ENCODE assay signal across 8 cellular contexts in genomic region chr5:116576043-116576713, GRCh38. TPM values are rescaled to one million over a fixed set of nuclear protein-coding genes. Genes with fewer than 3 reads are reported as not detected.
DNase-seq lines count a peak whose midpoint lies in the region; ATAC-seq and TF ChIP-seq lines count a peak whose summit lies in the region.

No MANE protein-coding gene starts in this region.

- ATAC-seq in GM19395 (IDR thresholded peaks at IDR 0.05; ENCODE audit: unreplicated experiment), result peak; percentile 49
- peak; percentile 41 for ATAC-seq in HG03432 (IDR thresholded peaks at IDR 0.05; ENCODE audit: unreplicated experiment)
- ATAC-seq in SK-N-SH treated with all-trans-retinoic acid at 6 μM for 48 hours, result peak; percentile 63
- ATAC-seq in stimulated activated memory B cell treated with anti-CD40 and anti-IgM and Interleukin-4, amounts not matched to agents 10 μg/mL and 1 μg/mL and 100 μg/mL, for 72 hours, result peak; percentile 77

- WGBS in liver, result 6% methylated on average over 44 of the region's 44 CpGs

- H3K4me1 Mint-ChIP-seq in stimulated activated memory B cell treated with anti-CD40 and anti-IgM and Interleukin-4, amounts not matched to agents 10 μg/mL and 1 μg/mL and 100 μg/mL, for 72 hours, result peaks cover 53% of the 10 kb centered on the region

- H3K27ac Mint-ChIP-seq in stimulated activated memory B cell treated with anti-CD40 and anti-IgM and Interleukin-4, amounts not matched to agents 10 μg/mL and 1 μg/mL and 100 μg/mL, for 72 hours, result no peak overlapping the region

- no peaks in the 10 kb centered on the region for H3K36me3 Mint-ChIP-seq in stimulated activated memory B cell treated with anti-CD40 and anti-IgM and Interleukin-4, amounts not matched to agents 10 μg/mL and 1 μg/mL and 100 μg/mL, for 72 hours

- H3K4me3 ChIP-seq in liver (ENCODE audit: low read depth in 1 of 3, low read length in 3 of 3), result peak overlapping the region; percentile 41 to 76 (median 62)

- H3K4me3 Mint-ChIP-seq in stimulated activated memory B cell treated with anti-CD40 and anti-IgM and Interleukin-4, amounts not matched to agents 10 μg/mL and 1 μg/mL and 100 μg/mL, for 72 hours, result peak overlapping the region; percentile 69

- peak; percentile 78 to 85 for TF ChIP-seq RAD21 in liver (IDR thresholded peaks at IDR 0.05)

- no peaks in the 10 kb centered on the region for H3K9me3 ChIP-seq in liver (ENCODE audit: control insufficient read depth in 4 of 4, low read length in 3 of 4)

- DNase-seq in DMS53 (lab: John Stamatoyannopoulos, UW), result peak; percentile 87
- peak; percentile 92 for DNase-seq in ecto neural progenitor cell (ENCODE audit: low spot score)
- DNase-seq in DMS79 treated with DMSO at 0.1 percent for 48 hours (lab: John Stamatoyannopoulos, UW), result no peak

- H3K27me3 ChIP-seq in liver (ENCODE audit: control insufficient read depth in 4 of 4, insufficient read depth in 4 of 4, low read length in 3 of 4), result peaks cover 0 to 5% (median 3%) of the 10 kb centered on the region in 4 donors

- H3K27ac ChIP-seq in liver (ENCODE audit: low read depth in 1 of 2, low read length in 2 of 2), result peak overlapping the region; percentile 8 to 10

- peaks cover 82% of the 10 kb centered on the region for H3K27me3 Mint-ChIP-seq in stimulated activated memory B cell treated with anti-CD40 and anti-IgM and Interleukin-4, amounts not matched to agents 10 μg/mL and 1 μg/mL and 100 μg/mL, for 72 hours

- TF ChIP-seq CTCF in liver (IDR thresholded peaks at IDR 0.05; ENCODE audit: low read depth, low read length, missing input control), result peak; percentile 75

- peaks cover 12 to 44% (median 37%) of the 10 kb centered on the region in 4 donors for H3K4me1 ChIP-seq in liver (ENCODE audit: control insufficient read depth in 4 of 4, insufficient read depth in 4 of 4, low read length in 3 of 4)

- peak overlapping the region; percentile 53 to 55 for H3K9ac ChIP-seq in liver (ENCODE audit: low read depth in 1 of 2, low read length in 2 of 2)

- H3K36me3 ChIP-seq in liver (ENCODE audit: control insufficient read depth in 4 of 4, insufficient read depth in 3 of 4, low read depth in 1 of 4, low read length in 3 of 4), result no peaks in the 10 kb centered on the region

- H3K9me3 Mint-ChIP-seq in stimulated activated memory B cell treated with anti-CD40 and anti-IgM and Interleukin-4, amounts not matched to agents 10 μg/mL and 1 μg/mL and 100 μg/mL, for 72 hours, result no peaks in the 10 kb centered on the region

TF ChIP-seq in SK-N-SH treated with all-trans-retinoic acid at 6 μM for 48 hours, 23 proteins besides CTCF, POLR2A, EP300 and RAD21:
- no peak for TF ChIP-seq GLIS3 (CRISPR knock-in tag; IDR thresholded peaks at IDR 0.05)

TF ChIP-seq in liver, 16 proteins besides CTCF, POLR2A, EP300 and RAD21:
- no peak for TF ChIP-seq TAF1 (conservative IDR thresholded peaks at IDR 0.05)
- no peak for TF ChIP-seq GABPA (IDR thresholded peaks at IDR 0.05 in 1 of 2, conservative IDR thresholded peaks at IDR 0.05 in 1 of 2)
- TF ChIP-seq HNF4A (conservative IDR thresholded peaks at IDR 0.05), result no peak
- no peak for TF ChIP-seq SP1 (IDR thresholded peaks at IDR 0.05)
- TF ChIP-seq REST (IDR thresholded peaks at IDR 0.05), result no peak
- TF ChIP-seq RXRA (IDR thresholded peaks at IDR 0.05), result no peak
- TF ChIP-seq JUND (IDR thresholded peaks at IDR 0.05), result no peak
- TF ChIP-seq NR2F2 (IDR thresholded peaks at IDR 0.05), result no peak
- no peak for TF ChIP-seq ATF3 (IDR thresholded peaks at IDR 0.05)
- TF ChIP-seq MAX (IDR thresholded peaks at IDR 0.05), result no peak
TF ChIP-seq in liver: peak in this region for 0.

RNA-seq across cellular contexts. Expression of gene SEMA6A, which starts 1.6 kb away (rescaled TPM):
- total RNA-seq in liver, result 10 to 100 TPM in 1 of 2 donors, 1 to 10 TPM in 1; 4.2 to 11.4 TPM
- 1 to 10 TPM; 3.7 to 7.1 TPM for polyA plus RNA-seq in liver
